Comparison of ENCODE assay signal across 16 cellular contexts in the genomic region with DNA sequence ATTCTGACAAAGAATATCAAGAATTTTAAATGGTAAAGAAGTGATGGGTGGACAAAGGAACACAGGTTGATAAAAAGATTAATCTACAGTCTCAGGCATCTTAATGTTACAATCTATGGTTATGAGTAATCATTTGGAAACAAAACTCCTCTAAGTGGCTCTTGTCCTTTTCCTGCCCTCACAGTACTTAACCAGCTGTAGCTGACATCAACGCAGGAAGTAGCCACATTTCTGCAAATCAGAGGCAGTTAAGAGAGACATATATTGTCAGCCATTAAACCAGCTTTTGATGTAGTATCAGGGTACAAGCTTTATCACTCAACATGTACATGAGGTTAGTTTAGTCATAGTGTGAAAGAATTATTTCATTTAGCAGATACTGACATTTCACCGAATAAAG.
DNase-seq lines count a peak whose midpoint lies in the region; ATAC-seq lines count a peak whose summit lies in the region.
"Had no signal": no experiment of that assay in that cellular context is flagged by ENCODE, and none has a peak within 500 bp of the region (broad histone marks: within the 10 kb centered on the region; RNA-seq: fewer than 3 reads in every experiment).

No MANE protein-coding gene starts in this region.

- H2AFZ ChIP-seq in mesenchymal stem cell (ENCODE audit: low read depth, low read length), result no peak overlapping the region

- H3K4me3 ChIP-seq in mesenchymal stem cell (ENCODE audit: insufficient read depth in 1 of 2, low read depth in 1 of 2, low read length in 2 of 2), result no peak overlapping the region
- H3K4me3 ChIP-seq: right lobe of liver had no signal

- H3K23ac ChIP-seq in mesenchymal stem cell (ENCODE audit: low read length in 2 of 2), result no peak overlapping the region

- WGBS in mesenchymal stem cell, result 0% methylated on average over 1 of the region's 2 CpGs

- no peaks in the 10 kb centered on the region for H3K79me1 ChIP-seq in mesenchymal stem cell (replicated peaks; ENCODE audit: low read length, poor library complexity, severe bottlenecking)

- ATAC-seq in GM18511 (IDR thresholded peaks at IDR 0.05; ENCODE audit: unreplicated experiment) (peak; percentile 46), GM21786 (IDR thresholded peaks at IDR 0.05; ENCODE audit: unreplicated experiment) (no peak)
- ATAC-seq: right lobe of liver had no signal

- no peak overlapping the region for H2BK120ac ChIP-seq in mesenchymal stem cell (ENCODE audit: low read depth, low read length)

- H2AK5ac ChIP-seq in mesenchymal stem cell (ENCODE audit: low read length, severe bottlenecking), result no peak overlapping the region

- H3K9me3 ChIP-seq in mesenchymal stem cell (ENCODE audit: control insufficient read depth, low read length), result peaks cover 4% of the 10 kb centered on the region
- H3K9me3 ChIP-seq: right lobe of liver had no signal

- H3K27ac ChIP-seq in mesenchymal stem cell (ENCODE audit: low read length, poor library complexity, severe bottlenecking), result no peak overlapping the region
- H3K27ac ChIP-seq: right lobe of liver had no signal

- DNase-seq in NCI-H2029 (lab: John Stamatoyannopoulos, UW) (peak; percentile 59), astrocyte of the hippocampus (ENCODE audit: low read depth, low spot score) (peak; percentile 35), mesenchymal stem cell (peak; percentile 33), T-helper 9 cell (no peak), cortex of kidney (lab: John Stamatoyannopoulos, UW) (no peak)
- no peak for DNase-seq in activated CD4-positive, alpha-beta T cell treated with anti-CD3 and anti-CD28 coated beads for 1 hour
- DNase-seq: activated B cell treated with CpG ODN at 0.5 μM for 24 hours; DMS79; hippocampal formation; NCI-H345; nephron progenitor cell; OCI-M1; right lobe of liver; stimulated activated CD8-positive, alpha-beta memory T cell treated with anti-CD3 and anti-CD28 coated beads, Interleukin-4, amount 100 ng/mL, for 48 hours had no signal

- no peak overlapping the region for H4K8ac ChIP-seq in mesenchymal stem cell (ENCODE audit: low read length)

- no peak overlapping the region for H4K91ac ChIP-seq in mesenchymal stem cell (ENCODE audit: low read length)

- H3K4ac ChIP-seq in mesenchymal stem cell (ENCODE audit: low read depth in 1 of 2, low read length in 2 of 2), result no peak overlapping the region

- H2BK5ac ChIP-seq in mesenchymal stem cell (ENCODE audit: low read depth, low read length, poor library complexity, severe bottlenecking), result no peak overlapping the region

- no peak overlapping the region for H3K9ac ChIP-seq in mesenchymal stem cell (ENCODE audit: low read length)

- no peak overlapping the region for H2BK15ac ChIP-seq in mesenchymal stem cell (ENCODE audit: low read depth, poor library complexity, severe bottlenecking)

- no peak overlapping the region for H3K14ac ChIP-seq in mesenchymal stem cell (ENCODE audit: low read length in 2 of 2)

- H3K4me1 ChIP-seq in mesenchymal stem cell (ENCODE audit: control insufficient read depth, insufficient read depth, low read depth, low read length), result peaks cover 5% of the 10 kb centered on the region
- H3K4me1 ChIP-seq: right lobe of liver had no signal

- no peak overlapping the region for H3K18ac ChIP-seq in mesenchymal stem cell (ENCODE audit: low read depth in 1 of 2, low read length in 2 of 2)

- H3K4me2 ChIP-seq in mesenchymal stem cell (ENCODE audit: low read length, poor library complexity, severe bottlenecking), result no peak overlapping the region

- H3K36me3 ChIP-seq in mesenchymal stem cell (ENCODE audit: control insufficient read depth in 1 of 2, insufficient read depth in 2 of 2, low read depth in 1 of 2, low read length in 2 of 2), result no peaks in the 10 kb centered on the region
- H3K36me3 ChIP-seq: right lobe of liver had no signal

- no peak overlapping the region for H2BK12ac ChIP-seq in mesenchymal stem cell (ENCODE audit: low read length in 2 of 2)

- H3K27me3 ChIP-seq in mesenchymal stem cell (ENCODE audit: control insufficient read depth in 1 of 2, insufficient read depth in 1 of 2, low read length in 2 of 2), result no peaks in the 10 kb centered on the region
- H3K27me3 ChIP-seq: right lobe of liver had no signal

Comparison
In these comparisons a context has a peak if more than half of its experiments do, and no peak if none do; other contexts are left out.
1. DNase-seq: peak in NCI-H2029 (single experiment), astrocyte of the hippocampus (single experiment) and mesenchymal stem cell (single experiment); none in T-helper 9 cell (single experiment), activated CD4-positive, alpha-beta T cell treated with anti-CD3 and anti-CD28 coated beads for 1 hour (single experiment) and cortex of kidney (single experiment).